1 cellular context compared by ENCODE assay signal in genomic region chr2:47067788-47068407, GRCh38.
TF ChIP-seq lines count a peak whose summit lies in the region.

No MANE protein-coding gene starts in this region.

TF ChIP-seq in HepG2, 621 proteins besides CTCF, POLR2A, EP300 and RAD21 (continued from another document and continues in another):
- TF ChIP-seq PRDM10 (CRISPR knock-in tag; IDR thresholded peaks at IDR 0.05; ENCODE audit: low read depth) (no peak), STAG1 (CRISPR knock-in tag; IDR thresholded peaks at IDR 0.05) (peak; percentile 43; the same call in 1 of the 2 replicates), CHCHD3 (CRISPR knock-in tag; IDR thresholded peaks at IDR 0.05) (no peak), ZNF562 (CRISPR knock-in tag; IDR thresholded peaks at IDR 0.05; ENCODE audit: borderline replicate concordance) (no peak), ATF6 (CRISPR knock-in tag; conservative IDR thresholded peaks at IDR 0.05) (no peak), TFE3 (CRISPR knock-in tag; IDR thresholded peaks at IDR 0.05) (no peak), ZNF512B (CRISPR knock-in tag; IDR thresholded peaks at IDR 0.05; ENCODE audit: borderline replicate concordance) (no peak), MTF1 (CRISPR knock-in tag; IDR thresholded peaks at IDR 0.05) (no peak), FOXO4 (CRISPR knock-in tag; conservative IDR thresholded peaks at IDR 0.05) (no peak), ZNF331 (CRISPR knock-in tag; IDR thresholded peaks at IDR 0.05) (peak; percentile 77; the same call in 1 of the 2 replicates), MAX (IDR thresholded peaks at IDR 0.05) (peak; percentile 80), HNF1B (CRISPR knock-in tag; IDR thresholded peaks at IDR 0.05) (peak; percentile 81), CSRNP1 (CRISPR knock-in tag; IDR thresholded peaks at IDR 0.05) (no peak), JUNB (CRISPR knock-in tag; IDR thresholded peaks at IDR 0.05; ENCODE audit: borderline replicate concordance) (no peak), ZNF350 (CRISPR knock-in tag; IDR thresholded peaks at IDR 0.05; ENCODE audit: borderline replicate concordance, low read depth) (no peak; the same call in 1 of the 2 replicates), ZBTB43 (CRISPR knock-in tag; conservative IDR thresholded peaks at IDR 0.05) (no peak), ZSCAN20 (CRISPR knock-in tag; IDR thresholded peaks at IDR 0.05; ENCODE audit: borderline replicate concordance) (no peak), TBX2 (CRISPR knock-in tag; IDR thresholded peaks at IDR 0.05; ENCODE audit: borderline replicate concordance) (peak; percentile 70; the same call in 1 of the 2 replicates), ZNF704 (CRISPR knock-in tag; IDR thresholded peaks at IDR 0.05; ENCODE audit: borderline replicate concordance) (no peak), HNRNPK (IDR thresholded peaks at IDR 0.05; ENCODE audit: low read depth, low read length, poor library complexity, severe bottlenecking) (no peak), ZNF180 (CRISPR knock-in tag; IDR thresholded peaks at IDR 0.05; ENCODE audit: borderline replicate concordance, low read depth) (no peak), ZNF7 (CRISPR knock-in tag; IDR thresholded peaks at IDR 0.05) (no peak), ZNF792 (CRISPR knock-in tag; IDR thresholded peaks at IDR 0.05) (no peak), DRAP1 (CRISPR knock-in tag; IDR thresholded peaks at IDR 0.05) (no peak), TEF (CRISPR knock-in tag; IDR thresholded peaks at IDR 0.05) (no peak), ZNF788 (CRISPR knock-in tag; IDR thresholded peaks at IDR 0.05; ENCODE audit: borderline replicate concordance) (peak; percentile 85; the same call in 1 of the 2 replicates), MXI1 (IDR thresholded peaks at IDR 0.05; ENCODE audit: borderline replicate concordance, low read depth, low read length) (no peak), ZNF839 (CRISPR knock-in tag; IDR thresholded peaks at IDR 0.05; ENCODE audit: borderline replicate concordance) (no peak), IRF2 (CRISPR knock-in tag; IDR thresholded peaks at IDR 0.05) (peak; percentile 67), THAP9 (CRISPR knock-in tag; IDR thresholded peaks at IDR 0.05; ENCODE audit: borderline replicate concordance) (no peak)
